In the genomic region with DNA sequence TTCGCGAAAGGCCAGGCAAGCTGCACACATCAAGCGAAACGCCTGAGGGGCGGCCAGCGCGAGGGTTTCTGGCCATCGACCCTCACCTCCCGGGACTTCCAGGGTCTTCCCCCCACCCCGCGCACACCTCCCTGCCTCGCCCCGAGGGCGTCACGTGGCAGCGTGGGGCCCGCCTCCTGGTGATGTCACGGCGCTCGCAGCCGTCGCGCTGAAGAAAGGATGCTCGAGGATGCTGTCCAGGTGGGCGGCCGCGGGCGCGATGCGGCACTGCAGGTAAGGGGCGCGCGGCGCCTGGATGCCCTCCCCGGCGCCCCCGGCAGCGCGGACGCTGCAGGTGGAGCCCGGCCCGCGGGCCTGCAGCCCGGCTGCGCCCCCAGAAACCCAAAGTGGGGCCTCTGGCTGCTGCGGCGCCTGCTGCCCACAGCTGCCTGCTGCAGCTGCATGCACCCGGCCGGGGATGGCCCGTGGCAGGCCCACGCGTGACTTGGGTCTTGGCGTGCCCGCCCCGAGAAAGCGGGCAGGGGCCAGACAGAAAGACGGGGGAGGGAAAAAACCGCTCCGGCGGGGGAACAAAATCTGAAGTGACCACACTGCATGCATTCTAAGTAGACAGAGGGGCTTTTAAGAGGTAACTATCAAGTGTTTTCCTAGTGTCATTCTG, we compare ENCODE assay signal across 9 cellular contexts. TPM values are rescaled to one million over a fixed set of nuclear protein-coding genes. Genes with fewer than 3 reads are reported as not detected.
DNase-seq lines count a peak whose midpoint lies in the region; ATAC-seq and TF ChIP-seq lines count a peak whose summit lies in the region.
"Had no signal": no experiment of that assay in that cellular context is flagged by ENCODE, and none has a peak within 500 bp of the region (broad histone marks: within the 10 kb centered on the region; RNA-seq: fewer than 3 reads in every experiment).

No MANE protein-coding gene starts in this region.

- H3K27me3 ChIP-seq in iPS-18a (ENCODE audit: control insufficient read depth, insufficient read depth, low read length) (no peaks in the 10 kb centered on the region), stomach (peaks cover 5 to 28% (median 6%) of the 10 kb centered on the region in 3 donors)

- no peaks in the 10 kb centered on the region for H3K9me3 Mint-ChIP-seq in activated naive CD8-positive, alpha-beta T cell treated with anti-CD3 and anti-CD28 coated beads for 36 hours

- no peak for TF ChIP-seq POLR2A in stomach (IDR thresholded peaks at IDR 0.05)

- H3K27ac ChIP-seq in iPS-18a (ENCODE audit: low read length) (no peak overlapping the region), stomach (peak overlapping the region in 1 of 5 donors; percentile 37)
- H3K27ac ChIP-seq: KMS-11 had no signal

- H3K4me3 Mint-ChIP-seq in activated naive CD8-positive, alpha-beta T cell treated with anti-CD3 and anti-CD28 coated beads for 36 hours: no peak overlapping the region

- POLR2A ChIA-PET in GM10248 (lab: Yijun Ruan, JAX): no interaction called here

- TF ChIP-seq CTCF in GM10248 (IDR thresholded peaks at IDR 0.05; ENCODE audit: control extremely low read depth, extremely low read depth, low read depth, missing control alignments) (no peak), stomach (IDR thresholded peaks at IDR 0.05) (no peak)

- CTCF ChIA-PET in GM10248 (lab: Yijun Ruan, JAX): interaction anchor here (2.7 kb wide), 1 partner anchor 39 kb away, joined by 11 read pairs; no protein-coding TSS in a partner anchor

- H3K4me1 ChIP-seq in iPS-18a (ENCODE audit: control insufficient read depth, low read depth, low read length): peaks cover 30% of the 10 kb centered on the region
- peaks cover 0 to 26% (median 7%) of the 10 kb centered on the region in 4 donors for H3K4me1 ChIP-seq in stomach

- peak; percentile 43 for DNase-seq in GM10248 (ENCODE audit: extremely low spot score)
- DNase-seq in activated naive CD8-positive, alpha-beta T cell treated with anti-CD3 and anti-CD28 coated beads for 36 hours: peak; percentile 29
- no peak for DNase-seq in stomach
- DNase-seq in glomerular visceral epithelial cell (ENCODE audit: extremely low spot score): no peak

- H3K9ac ChIP-seq in iPS-18a (ENCODE audit: low read length): no peak overlapping the region
- H3K9ac ChIP-seq: KMS-11 had no signal

- TF ChIP-seq EP300 in stomach (IDR thresholded peaks at IDR 0.05): no peak

- ATAC-seq in HG03521 (IDR thresholded peaks at IDR 0.05; ENCODE audit: unreplicated experiment): peak; percentile 81
- ATAC-seq in HG02759 (IDR thresholded peaks at IDR 0.05; ENCODE audit: unreplicated experiment): no peak
- ATAC-seq in HG02970 (IDR thresholded peaks at IDR 0.05; ENCODE audit: low FRiP score, unreplicated experiment): no peak

- 6 to 45% (median 18%) methylated on average over 12 to 60 of the region's 60 CpGs for WGBS in stomach, 5 donors

- intact Hi-C loops in stomach (cut with DNase I; ENCODE audit: low total_unique reads): no loop called here

- H3K36me3 ChIP-seq in iPS-18a (ENCODE audit: control insufficient read depth, low read depth, low read length): no peaks in the 10 kb centered on the region
- no peaks in the 10 kb centered on the region for H3K36me3 ChIP-seq in stomach

- H3K36me3 Mint-ChIP-seq in activated naive CD8-positive, alpha-beta T cell treated with anti-CD3 and anti-CD28 coated beads for 36 hours: no peaks in the 10 kb centered on the region

- no peak overlapping the region for H3K27ac Mint-ChIP-seq in activated naive CD8-positive, alpha-beta T cell treated with anti-CD3 and anti-CD28 coated beads for 36 hours

- H3K4me1 Mint-ChIP-seq in activated naive CD8-positive, alpha-beta T cell treated with anti-CD3 and anti-CD28 coated beads for 36 hours: peaks cover 10% of the 10 kb centered on the region

- H3K9me3 ChIP-seq in iPS-18a (ENCODE audit: control insufficient read depth, low read depth, low read length) (no peaks in the 10 kb centered on the region), stomach (no peaks in the 10 kb centered on the region)

- H3K4me3 ChIP-seq in iPS-18a (ENCODE audit: low read length) (peak overlapping the region; percentile 36), stomach (peak overlapping the region; percentile 23 to 38 (median 30))

- H3K27me3 Mint-ChIP-seq in activated naive CD8-positive, alpha-beta T cell treated with anti-CD3 and anti-CD28 coated beads for 36 hours: peaks cover 56% of the 10 kb centered on the region

RNA-seq across cellular contexts. Expression of a gene that starts 1.6 kb away (rescaled TPM):
- under 1 TPM; 0.04 to 0.38 TPM for total RNA-seq in activated naive CD8-positive, alpha-beta T cell treated with anti-CD3 and anti-CD28 coated beads for 36 hours
- 10 to 100 TPM in 1 of 5 donors, 1 to 10 TPM in 3, not detected in 1; 2.7 to 22.3 (median 5.3) TPM for total RNA-seq in stomach
- under 1 TPM; 0.35 to 0.68 (median 0.46) TPM for polyA plus RNA-seq in stomach

Comparison
In these comparisons a context has a peak if more than half of its experiments do, and no peak if none do; other contexts are left out.
1. DNase-seq: peak in GM10248 (single experiment) and activated naive CD8-positive, alpha-beta T cell treated with anti-CD3 and anti-CD28 coated beads for 36 hours (single experiment); none in stomach (single experiment) and glomerular visceral epithelial cell (single experiment).